ENCODE assay signal across 8 cellular contexts in genomic region chr3:87228316-87228715, GRCh38. TPM values are rescaled to one million over a fixed set of nuclear protein-coding genes. Genes with fewer than 3 reads are reported as not detected.
DNase-seq lines count a peak whose midpoint lies in the region; ATAC-seq and TF ChIP-seq lines count a peak whose summit lies in the region.

No MANE protein-coding gene starts in this region.

- no peaks in the 10 kb centered on the region for H3K9me3 ChIP-seq in iPS-18c (ENCODE audit: control insufficient read depth, insufficient read depth, low read length)
- no peaks in the 10 kb centered on the region for H3K9me3 ChIP-seq in stomach smooth muscle (ENCODE audit: control insufficient read depth in 2 of 2, low read length in 2 of 2)

- CTCF ChIA-PET in activated CD8-positive, alpha-beta T cell treated with anti-CD3 and anti-CD28 coated beads for 36 hours (lab: Charles Lee), result interaction anchor here (1.3 kb wide), 1 partner anchor 32 kb away, joined by 3 read pairs; no protein-coding TSS in a partner anchor

- no peaks in the 10 kb centered on the region for H3K27me3 ChIP-seq in stomach smooth muscle (ENCODE audit: control insufficient read depth in 1 of 2, insufficient read depth in 2 of 2, low read length in 2 of 2)

- peaks cover 17% of the 10 kb centered on the region for H3K4me1 Mint-ChIP-seq in T-helper 2 cell treated with Interferon-gamma antibody and Interleukin-4, amounts not matched to agents 5 μg/mL and 100 μg/mL, for 36 hours (ENCODE audit: low read depth)
- H3K4me1 Mint-ChIP-seq in activated CD8-positive, alpha-beta T cell treated with anti-CD3 and anti-CD28 coated beads for 36 hours (ENCODE audit: low read depth), result peaks cover 40% of the 10 kb centered on the region

- no peak overlapping the region for H3K27ac Mint-ChIP-seq in T-helper 2 cell treated with Interferon-gamma antibody and Interleukin-4, amounts not matched to agents 5 μg/mL and 100 μg/mL, for 36 hours
- H3K27ac Mint-ChIP-seq in activated CD8-positive, alpha-beta T cell treated with anti-CD3 and anti-CD28 coated beads for 36 hours, result no peak overlapping the region

- H3K36me3 Mint-ChIP-seq in T-helper 2 cell treated with Interferon-gamma antibody and Interleukin-4, amounts not matched to agents 5 μg/mL and 100 μg/mL, for 36 hours (ENCODE audit: low read depth), result peaks cover 3% of the 10 kb centered on the region
- H3K36me3 Mint-ChIP-seq in activated CD8-positive, alpha-beta T cell treated with anti-CD3 and anti-CD28 coated beads for 36 hours (ENCODE audit: low read depth), result peaks cover 1% of the 10 kb centered on the region

- no peaks in the 10 kb centered on the region for H3K36me3 ChIP-seq in stomach smooth muscle (ENCODE audit: control insufficient read depth in 2 of 2, insufficient read depth in 2 of 2, low read length in 2 of 2)

- ATAC-seq in activated CD8-positive, alpha-beta T cell treated with anti-CD3 and anti-CD28 coated beads for 36 hours, result no peak
- ATAC-seq in activated CD4-positive, CD25-positive, alpha-beta regulatory T cell treated with anti-CD3 and anti-CD28 coated beads, Interleukin-2, amount 50 U/mL, for 24 hours, result no peak
- ATAC-seq in HG03280 (IDR thresholded peaks at IDR 0.05; ENCODE audit: unreplicated experiment) (no peak), HG03135 (IDR thresholded peaks at IDR 0.05; ENCODE audit: unreplicated experiment) (no peak)

- peak overlapping the region; percentile 28; the same call in 1 of the 2 replicates for H3K4me3 ChIP-seq in iPS-18c (ENCODE audit: insufficient read depth, low read depth, low read length)
- peak overlapping the region; percentile 93 to 99 for H3K4me3 ChIP-seq in stomach smooth muscle (ENCODE audit: low read length in 2 of 2)

- intact Hi-C loops in activated CD8-positive, alpha-beta T cell treated with anti-CD3 and anti-CD28 coated beads for 36 hours (cut with micrococcal nuclease), result no loop called here

- no peak overlapping the region for H3K27ac ChIP-seq in stomach smooth muscle (ENCODE audit: low read length)

- peaks cover 20% of the 10 kb centered on the region for H3K27me3 Mint-ChIP-seq in T-helper 2 cell treated with Interferon-gamma antibody and Interleukin-4, amounts not matched to agents 5 μg/mL and 100 μg/mL, for 36 hours (ENCODE audit: low read depth)
- peaks cover 3% of the 10 kb centered on the region for H3K27me3 Mint-ChIP-seq in activated CD8-positive, alpha-beta T cell treated with anti-CD3 and anti-CD28 coated beads for 36 hours

- peak overlapping the region; percentile 90 to 96 for H3K9ac ChIP-seq in stomach smooth muscle (ENCODE audit: low read length in 2 of 2)

- DNase-seq in T-helper 2 cell treated with Interferon-gamma antibody and Interleukin-4, amounts not matched to agents 5 μg/mL and 100 μg/mL, for 36 hours (ENCODE audit: low spot score), result no peak
- no peak for DNase-seq in T-helper 2 cell
- no peak for DNase-seq in activated CD8-positive, alpha-beta T cell treated with anti-CD3 and anti-CD28 coated beads for 36 hours

- peak overlapping the region; percentile 96 for H3K4me3 Mint-ChIP-seq in T-helper 2 cell treated with Interferon-gamma antibody and Interleukin-4, amounts not matched to agents 5 μg/mL and 100 μg/mL, for 36 hours
- H3K4me3 Mint-ChIP-seq in activated CD8-positive, alpha-beta T cell treated with anti-CD3 and anti-CD28 coated beads for 36 hours, result peak overlapping the region; percentile 95

- POLR2A ChIA-PET in activated CD8-positive, alpha-beta T cell treated with anti-CD3 and anti-CD28 coated beads for 36 hours (lab: Charles Lee), result interaction anchor here (0.6 to 1.7 kb wide), 2 partner anchors 19 to 831 kb away, joined by 3 to 4 read pairs; partner anchors contain the start of genes CGGBP1 and ZNF654

- TF ChIP-seq CTCF in activated CD8-positive, alpha-beta T cell treated with anti-CD3 and anti-CD28 coated beads for 36 hours (IDR thresholded peaks at IDR 0.05), result no peak

- no peaks in the 10 kb centered on the region for H3K9me3 Mint-ChIP-seq in T-helper 2 cell treated with Interferon-gamma antibody and Interleukin-4, amounts not matched to agents 5 μg/mL and 100 μg/mL, for 36 hours
- H3K9me3 Mint-ChIP-seq in activated CD8-positive, alpha-beta T cell treated with anti-CD3 and anti-CD28 coated beads for 36 hours, result no peaks in the 10 kb centered on the region

- no peaks in the 10 kb centered on the region for H3K4me1 ChIP-seq in stomach smooth muscle (ENCODE audit: control insufficient read depth, insufficient read depth, low read length)

RNA-seq across cellular contexts. Expression of gene CHMP2B, which starts 1.2 kb away (rescaled TPM):
- total RNA-seq in activated CD8-positive, alpha-beta T cell treated with anti-CD3 and anti-CD28 coated beads for 36 hours, result 10 to 100 TPM; 22.7 to 26.2 TPM

RNA-seq across cellular contexts. Expression of gene POU1F1, which starts 48.1 kb away (rescaled TPM):
- total RNA-seq in activated CD8-positive, alpha-beta T cell treated with anti-CD3 and anti-CD28 coated beads for 36 hours, result not detected
